In the genomic region with DNA sequence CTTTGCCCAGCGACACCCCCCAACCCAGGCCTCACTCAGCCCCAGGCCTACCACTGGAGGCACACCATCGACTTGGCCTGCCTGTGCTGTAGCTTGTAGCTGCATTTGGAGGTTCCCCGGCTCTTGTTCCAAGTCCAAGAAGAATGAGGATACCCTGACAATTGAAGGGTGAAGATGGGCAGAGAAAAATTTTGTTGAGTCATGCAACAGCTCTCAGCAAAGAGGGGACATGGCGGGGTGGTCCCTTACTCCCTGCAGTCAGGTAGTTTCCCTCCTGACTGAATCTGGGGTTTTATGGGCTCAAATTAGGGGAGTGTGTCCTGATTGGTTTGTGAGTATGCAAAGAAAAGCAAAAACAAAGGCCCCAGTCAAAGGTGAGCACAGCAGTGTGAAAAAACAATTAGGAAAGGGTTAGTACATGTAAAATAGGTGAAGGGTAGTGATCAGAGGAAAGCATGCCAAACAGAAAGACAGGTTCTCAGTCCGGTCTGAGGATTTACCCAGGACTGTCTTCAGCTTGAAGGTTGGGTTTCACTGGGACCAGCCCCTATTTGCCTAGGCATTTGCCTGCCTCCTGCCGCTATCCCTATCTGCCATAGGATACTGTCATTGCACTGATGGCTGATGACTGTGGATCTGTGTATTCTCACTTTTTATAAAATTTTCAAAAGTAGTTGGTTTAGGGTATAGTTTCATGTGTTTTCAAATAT, we compare ENCODE assay signal across 24 cellular contexts.
"Had no signal": no experiment of that assay in that cellular context is flagged by ENCODE, and none has a peak within 500 bp of the region (broad histone marks: within the 10 kb centered on the region; RNA-seq: fewer than 3 reads in every experiment).

No MANE protein-coding gene starts in this region.

- H3K4me3 Mint-ChIP-seq: activated CD4-positive, alpha-beta memory T cell treated with anti-CD3 and anti-CD28 coated beads, Interleukin-2, amount 10 ng/mL, durations not matched to agents 7 days and 5 days; activated CD4-positive, alpha-beta T cell treated with anti-CD3 and anti-CD28 coated beads, Interleukin-2, amount 10 ng/mL, durations not matched to agents 7 days and 5 days; activated naive CD4-positive, alpha-beta T cell treated with anti-CD3 and anti-CD28 coated beads for 36 hours; activated naive CD4-positive, alpha-beta T cell treated with anti-CD3 and anti-CD28 coated beads, Interleukin-2, amount 50 U/mL, for 24 hours; activated naive CD8-positive, alpha-beta T cell treated with anti-CD3 and anti-CD28 coated beads for 36 hours; activated naive CD8-positive, alpha-beta T cell treated with anti-CD3 and anti-CD28 coated beads, Interleukin-2, amount 50 U/mL, for 24 hours; activated T-cell treated with anti-CD3 and anti-CD28 coated beads, Interleukin-2, amount 50 U/mL, for 4 hours; activated T-helper 17 cell treated with anti-CD3 and anti-CD28 coated beads, Interleukin-2, amount 50 U/mL, for 72 hours had no signal

- H3K4me3 ChIP-seq: adrenal gland, body of pancreas, heart left ventricle had no signal

- H3K36me3 ChIP-seq: adrenal gland, heart left ventricle had no signal

- H3K27me3 ChIP-seq: adrenal gland, body of pancreas, heart left ventricle had no signal

- H3K9me3 ChIP-seq: adrenal gland, body of pancreas, heart left ventricle had no signal

- H3K27ac ChIP-seq: adrenal gland, body of pancreas, heart left ventricle had no signal

- H3K36me3 Mint-ChIP-seq: activated naive CD4-positive, alpha-beta T cell treated with anti-CD3 and anti-CD28 coated beads, Interleukin-2, amount 50 U/mL, for 24 hours; activated naive CD8-positive, alpha-beta T cell treated with anti-CD3 and anti-CD28 coated beads for 36 hours had no signal

- H3K4me1 Mint-ChIP-seq: activated CD4-positive, alpha-beta memory T cell treated with anti-CD3 and anti-CD28 coated beads, Interleukin-2, amount 10 ng/mL, durations not matched to agents 7 days and 5 days; activated CD4-positive, alpha-beta T cell treated with anti-CD3 and anti-CD28 coated beads, Interleukin-2, amount 10 ng/mL, durations not matched to agents 7 days and 5 days; activated naive CD4-positive, alpha-beta T cell treated with anti-CD3 and anti-CD28 coated beads, Interleukin-2, amount 50 U/mL, for 24 hours; activated naive CD8-positive, alpha-beta T cell treated with anti-CD3 and anti-CD28 coated beads for 36 hours; activated naive CD8-positive, alpha-beta T cell treated with anti-CD3 and anti-CD28 coated beads, Interleukin-2, amount 50 U/mL, for 24 hours; activated T-helper 17 cell treated with anti-CD3 and anti-CD28 coated beads, Interleukin-2, amount 50 U/mL, for 72 hours had no signal

- H3K4me1 ChIP-seq: body of pancreas had no signal

- H3K27ac Mint-ChIP-seq: activated CD4-positive, alpha-beta memory T cell treated with anti-CD3 and anti-CD28 coated beads, Interleukin-2, amount 10 ng/mL, durations not matched to agents 7 days and 5 days; activated CD4-positive, alpha-beta T cell treated with anti-CD3 and anti-CD28 coated beads, Interleukin-2, amount 10 ng/mL, durations not matched to agents 7 days and 5 days; activated naive CD4-positive, alpha-beta T cell treated with anti-CD3 and anti-CD28 coated beads for 36 hours; activated naive CD4-positive, alpha-beta T cell treated with anti-CD3 and anti-CD28 coated beads, Interleukin-2, amount 50 U/mL, for 24 hours; activated naive CD8-positive, alpha-beta T cell treated with anti-CD3 and anti-CD28 coated beads for 36 hours; activated naive CD8-positive, alpha-beta T cell treated with anti-CD3 and anti-CD28 coated beads, Interleukin-2, amount 50 U/mL, for 24 hours; activated T-helper 17 cell treated with anti-CD3 and anti-CD28 coated beads, Interleukin-2, amount 50 U/mL, for 72 hours had no signal

- DNase-seq: activated CD4-positive, alpha-beta memory T cell treated with anti-CD3 and anti-CD28 coated beads, Interleukin-2, amount 10 ng/mL, durations not matched to agents 7 days and 5 days; activated CD4-positive, alpha-beta T cell treated with anti-CD3 and anti-CD28 coated beads for 1 hour; activated CD4-positive, alpha-beta T cell treated with anti-CD3 and anti-CD28 coated beads for 4 hours; activated CD4-positive, alpha-beta T cell treated with anti-CD3 and anti-CD28 coated beads, Interleukin-2, amount 10 ng/mL, durations not matched to agents 7 days and 5 days; activated CD4-positive, alpha-beta T cell treated with anti-CD3 and anti-CD28 coated beads, Interleukin-2, amount 50 U/mL, for 4 hours; activated effector memory CD4-positive, alpha-beta T cell treated with anti-CD3 and anti-CD28 coated beads, Interleukin-2, amount 50 U/mL, for 16 hours; activated naive CD4-positive, alpha-beta T cell treated with anti-CD3 and anti-CD28 coated beads for 36 hours; activated naive CD8-positive, alpha-beta T cell treated with anti-CD3 and anti-CD28 coated beads for 36 hours; activated naive CD8-positive, alpha-beta T cell treated with anti-CD3 and anti-CD28 coated beads, Interleukin-2, amount 50 U/mL, for 24 hours; activated T-cell treated with anti-CD3 and anti-CD28 coated beads, Interleukin-2, amount 50 U/mL, for 4 hours; adrenal gland; amygdala; aorta; body of pancreas; caudate nucleus; effector CD8-positive, alpha-beta T cell; foreskin fibroblast; glutamatergic neuron; heart left ventricle; T-helper 2 cell had no signal

- H3K27me3 Mint-ChIP-seq: activated CD4-positive, alpha-beta memory T cell treated with anti-CD3 and anti-CD28 coated beads, Interleukin-2, amount 10 ng/mL, durations not matched to agents 7 days and 5 days; activated CD4-positive, alpha-beta T cell treated with anti-CD3 and anti-CD28 coated beads, Interleukin-2, amount 10 ng/mL, durations not matched to agents 7 days and 5 days; activated naive CD4-positive, alpha-beta T cell treated with anti-CD3 and anti-CD28 coated beads, Interleukin-2, amount 50 U/mL, for 24 hours; activated naive CD8-positive, alpha-beta T cell treated with anti-CD3 and anti-CD28 coated beads for 36 hours; activated naive CD8-positive, alpha-beta T cell treated with anti-CD3 and anti-CD28 coated beads, Interleukin-2, amount 50 U/mL, for 24 hours; activated T-helper 17 cell treated with anti-CD3 and anti-CD28 coated beads, Interleukin-2, amount 50 U/mL, for 72 hours had no signal

- FAIRE-seq: colon had no signal

- ATAC-seq: activated naive CD8-positive, alpha-beta T cell treated with anti-CD3 and anti-CD28 coated beads, Interleukin-2, amount 50 U/mL, for 24 hours; activated T-cell treated with anti-CD3 and anti-CD28 coated beads, Interleukin-2, amount 50 U/mL, for 4 hours; activated T-helper 17 cell treated with anti-CD3 and anti-CD28 coated beads, Interleukin-2, amount 50 U/mL, for 72 hours; body of pancreas; esophagus mucosa; heart left ventricle had no signal

- H3K9me3 Mint-ChIP-seq: activated CD4-positive, alpha-beta memory T cell treated with anti-CD3 and anti-CD28 coated beads, Interleukin-2, amount 10 ng/mL, durations not matched to agents 7 days and 5 days; activated CD4-positive, alpha-beta T cell treated with anti-CD3 and anti-CD28 coated beads, Interleukin-2, amount 10 ng/mL, durations not matched to agents 7 days and 5 days; activated naive CD4-positive, alpha-beta T cell treated with anti-CD3 and anti-CD28 coated beads for 36 hours; activated naive CD4-positive, alpha-beta T cell treated with anti-CD3 and anti-CD28 coated beads, Interleukin-2, amount 50 U/mL, for 24 hours; activated naive CD8-positive, alpha-beta T cell treated with anti-CD3 and anti-CD28 coated beads for 36 hours; activated naive CD8-positive, alpha-beta T cell treated with anti-CD3 and anti-CD28 coated beads, Interleukin-2, amount 50 U/mL, for 24 hours; activated T-cell treated with anti-CD3 and anti-CD28 coated beads, Interleukin-2, amount 50 U/mL, for 4 hours had no signal
